Comparison of ENCODE assay signal across 8 cellular contexts in the genomic region with DNA sequence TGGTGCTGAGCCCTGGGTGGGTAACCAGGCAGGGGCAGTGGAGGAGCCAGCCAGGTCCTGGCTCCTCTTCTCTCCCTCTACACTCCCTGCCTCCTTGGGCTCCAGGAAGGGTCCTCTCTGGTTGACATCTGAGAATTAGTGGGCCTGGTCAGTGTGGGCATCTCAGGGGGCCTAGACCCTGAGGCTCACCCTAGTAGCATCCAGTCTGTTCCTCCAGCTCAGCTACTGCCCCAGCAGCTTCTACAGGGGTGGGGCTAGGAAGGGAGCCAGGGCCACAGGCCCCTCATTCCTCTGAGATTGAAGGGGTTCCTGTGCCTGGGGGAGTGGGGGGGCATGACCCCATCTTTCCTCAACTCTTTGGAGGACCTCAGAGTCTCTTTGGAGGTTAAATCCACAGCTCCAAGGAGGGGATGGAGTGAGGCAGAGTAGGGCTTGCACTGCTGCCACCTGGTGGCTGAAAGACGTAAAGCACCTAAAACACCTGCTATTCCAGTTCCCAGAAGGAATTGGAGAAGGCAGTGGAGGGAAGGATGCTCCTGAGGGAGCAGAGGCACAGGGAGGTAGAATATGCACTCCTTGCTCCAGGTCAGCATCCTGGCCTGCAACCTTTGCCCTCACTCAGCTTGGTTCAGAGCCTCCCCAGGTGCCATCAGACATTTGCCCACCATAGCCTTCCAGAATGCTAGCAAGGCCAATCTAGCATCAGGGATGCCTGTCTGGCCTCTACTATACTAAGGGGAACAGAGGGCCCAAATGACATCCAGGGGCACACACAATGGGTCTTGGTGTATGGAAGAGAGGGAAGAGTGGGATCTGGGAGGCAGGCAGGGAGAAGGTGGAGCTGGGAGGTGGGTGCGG. TPM values are rescaled to one million over a fixed set of nuclear protein-coding genes. Genes with fewer than 3 reads are reported as not detected.
A peak's percentile ranks its signal among the peaks of the same experiment; 100 is the strongest.
DNase-seq lines count a peak whose midpoint lies in the region; ATAC-seq and TF ChIP-seq lines count a peak whose summit lies in the region.

No MANE protein-coding gene starts in this region.

- peak; percentile 97 for TF ChIP-seq RAD21 in neural cell (conservative IDR thresholded peaks at IDR 0.05)

- H3K9ac ChIP-seq in PC-3 (ENCODE audit: low read length), result no peak overlapping the region
- H3K9ac ChIP-seq in neural cell (ENCODE audit: low read length), result no peak overlapping the region

- H2AFZ ChIP-seq in PC-3 (ENCODE audit: low read length) (no peak overlapping the region), neural cell (ENCODE audit: low read depth, low read length) (no peak overlapping the region)

- H3K79me2 ChIP-seq in PC-3 (ENCODE audit: low read length), result no peaks in the 10 kb centered on the region
- no peaks in the 10 kb centered on the region for H3K79me2 ChIP-seq in neural cell (replicated peaks; ENCODE audit: insufficient read depth, low read length)

- intact Hi-C loops in PC-3 (cut with micrococcal nuclease), result loop anchor here (1.0 to 2.0 kb wide), 4 partner anchors 23 to 195 kb away; no protein-coding TSS in a partner anchor

- no peaks in the 10 kb centered on the region for H3K4me1 ChIP-seq in PC-3 (ENCODE audit: insufficient read depth, low read length)
- no peaks in the 10 kb centered on the region for H3K4me1 ChIP-seq in thoracic aorta (ENCODE audit: control insufficient read depth in 1 of 2, low read depth in 2 of 2)

- BruUV-seq in PC-3 (replicated peaks; lab: Mats Ljungman, UMichigan), result no TSS peak

- H4K20me1 ChIP-seq in PC-3 (ENCODE audit: low read length) (no peaks in the 10 kb centered on the region), neural cell (ENCODE audit: insufficient read depth) (no peaks in the 10 kb centered on the region)

- H3K4me2 ChIP-seq in PC-3 (ENCODE audit: low read length) (no peak overlapping the region), neural cell (ENCODE audit: low read length) (no peak overlapping the region)

- CTCF ChIA-PET in HEK293T (lab: Yijun Ruan, JAX) (interaction anchor here (0.6 to 3.0 kb wide), 16 partner anchors 8 to 740 kb away, joined by 3 to 25 read pairs (median 4); a partner anchor contains a TSS), PC-3 (lab: Charles Lee) (interaction anchor here (0.6 to 1.4 kb wide), 5 partner anchors 17 to 185 kb away, joined by 3 to 9 read pairs (median 4); a partner anchor contains a TSS)

- H3K9me3 ChIP-seq in PC-3 (ENCODE audit: low read length) (no peaks in the 10 kb centered on the region), neural cell (ENCODE audit: low read length) (no peaks in the 10 kb centered on the region), thoracic aorta (no peaks in the 10 kb centered on the region)

- TF ChIP-seq CTCF in PC-3 (conservative IDR thresholded peaks at IDR 0.05; ENCODE audit: low read depth, low read length), result peak; percentile 95
- peak; percentile 95 for TF ChIP-seq CTCF in neural cell (IDR thresholded peaks at IDR 0.05; ENCODE audit: poor library complexity, severe bottlenecking)
- TF ChIP-seq CTCF in thoracic aorta (IDR thresholded peaks at IDR 0.05), result peak; percentile 91

- ATAC-seq in PC-3, result peak; percentile 92
- no peak for ATAC-seq in thoracic aorta (ENCODE audit: insufficient number of reproducible peaks, low FRiP score, low read depth)

- H3K9me2 ChIP-seq in PC-3 (replicated peaks; ENCODE audit: low read length), result no peaks in the 10 kb centered on the region
- H3K9me2 ChIP-seq in neural cell (ENCODE audit: insufficient read depth, low read length), result no peaks in the 10 kb centered on the region

- no peak overlapping the region for H3K27ac ChIP-seq in PC-3 (ENCODE audit: low read length)
- H3K27ac ChIP-seq in neural cell (ENCODE audit: low read length), result no peak overlapping the region
- H3K27ac ChIP-seq in thoracic aorta, result no peak overlapping the region

- TF ChIP-seq EP300 in neural cell (conservative IDR thresholded peaks at IDR 0.05; ENCODE audit: poor library complexity, severe bottlenecking), result peak; percentile 19

- H3K27me3 ChIP-seq in PC-3 (ENCODE audit: low read length), result peaks cover 14% of the 10 kb centered on the region
- no peaks in the 10 kb centered on the region for H3K27me3 ChIP-seq in neural cell (ENCODE audit: insufficient read depth, low read depth, low read length)
- no peaks in the 10 kb centered on the region for H3K27me3 ChIP-seq in thoracic aorta (replicated peaks; ENCODE audit: insufficient read depth)

- peak in 12 of 14 donors; percentile 4 to 44 (median 24) for DNase-seq in C1 segment of cervical spinal cord (lab: John Stamatoyannopoulos, UW)
- DNase-seq in HEK293T (ENCODE audit: extremely low spot score), result peak; percentile 88
- DNase-seq in PC-3, result peak; percentile 88
- DNase-seq in activated T-cell treated with anti-CD3 and anti-CD28 coated beads, Interleukin-2, amount 50 U/mL, for 48 hours, result peak; percentile 75 to 79
- peak; percentile 63 for DNase-seq in fibroblast of peridontal ligament (ENCODE audit: extremely low read depth)
- DNase-seq in thoracic aorta (ENCODE audit: low spot score), result no peak
- DNase-seq in NCI-H226, result no peak

- H3K36me3 ChIP-seq in PC-3 (ENCODE audit: low read depth, low read length), result no peaks in the 10 kb centered on the region
- H3K36me3 ChIP-seq in neural cell (ENCODE audit: insufficient read depth, low read length), result no peaks in the 10 kb centered on the region
- H3K36me3 ChIP-seq in thoracic aorta, result no peaks in the 10 kb centered on the region

- no peak overlapping the region for H3K4me3 ChIP-seq in PC-3 (ENCODE audit: low read length)
- H3K4me3 ChIP-seq in neural cell (ENCODE audit: low read length), result no peak overlapping the region
- no peak overlapping the region for H3K4me3 ChIP-seq in thoracic aorta

- POLR2A ChIA-PET in HEK293T (lab: Yijun Ruan, JAX) (interaction anchor here (1.0 to 1.6 kb wide), 2 partner anchors 27 to 110 kb away, joined by 3 to 8 read pairs; a partner anchor contains a TSS), PC-3 (lab: Charles Lee; ENCODE audit: unreplicated experiment) (no interaction called here)

- no peaks in the 10 kb centered on the region for H3F3A ChIP-seq in PC-3 (ENCODE audit: low read length, unreplicated experiment)
- H3F3A ChIP-seq in neural cell (ENCODE audit: insufficient read depth, low read length, poor library complexity, severe bottlenecking), result no peaks in the 10 kb centered on the region

TF ChIP-seq in HEK293T, 16 proteins besides CTCF, POLR2A, EP300 and RAD21:
- TF ChIP-seq LEF1 (IDR thresholded peaks at IDR 0.05; ENCODE audit: borderline replicate concordance) (no peak), ARNT (IDR thresholded peaks at IDR 0.05) (no peak), CTBP1 (IDR thresholded peaks at IDR 0.05; ENCODE audit: borderline replicate concordance) (no peak), ZNF384 (IDR thresholded peaks at IDR 0.05) (no peak), SP1 (IDR thresholded peaks at IDR 0.05) (no peak), FOXK2 (IDR thresholded peaks at IDR 0.05) (no peak), TARDBP (IDR thresholded peaks at IDR 0.05) (no peak)
TF ChIP-seq in HEK293T: peak in this region for 0.

TF ChIP-seq in neural cell, 6 proteins besides CTCF, POLR2A, EP300 and RAD21:
- no peak for TF ChIP-seq POLR2AphosphoS5 (IDR thresholded peaks at IDR 0.05)
- TF ChIP-seq, protein P1, sequence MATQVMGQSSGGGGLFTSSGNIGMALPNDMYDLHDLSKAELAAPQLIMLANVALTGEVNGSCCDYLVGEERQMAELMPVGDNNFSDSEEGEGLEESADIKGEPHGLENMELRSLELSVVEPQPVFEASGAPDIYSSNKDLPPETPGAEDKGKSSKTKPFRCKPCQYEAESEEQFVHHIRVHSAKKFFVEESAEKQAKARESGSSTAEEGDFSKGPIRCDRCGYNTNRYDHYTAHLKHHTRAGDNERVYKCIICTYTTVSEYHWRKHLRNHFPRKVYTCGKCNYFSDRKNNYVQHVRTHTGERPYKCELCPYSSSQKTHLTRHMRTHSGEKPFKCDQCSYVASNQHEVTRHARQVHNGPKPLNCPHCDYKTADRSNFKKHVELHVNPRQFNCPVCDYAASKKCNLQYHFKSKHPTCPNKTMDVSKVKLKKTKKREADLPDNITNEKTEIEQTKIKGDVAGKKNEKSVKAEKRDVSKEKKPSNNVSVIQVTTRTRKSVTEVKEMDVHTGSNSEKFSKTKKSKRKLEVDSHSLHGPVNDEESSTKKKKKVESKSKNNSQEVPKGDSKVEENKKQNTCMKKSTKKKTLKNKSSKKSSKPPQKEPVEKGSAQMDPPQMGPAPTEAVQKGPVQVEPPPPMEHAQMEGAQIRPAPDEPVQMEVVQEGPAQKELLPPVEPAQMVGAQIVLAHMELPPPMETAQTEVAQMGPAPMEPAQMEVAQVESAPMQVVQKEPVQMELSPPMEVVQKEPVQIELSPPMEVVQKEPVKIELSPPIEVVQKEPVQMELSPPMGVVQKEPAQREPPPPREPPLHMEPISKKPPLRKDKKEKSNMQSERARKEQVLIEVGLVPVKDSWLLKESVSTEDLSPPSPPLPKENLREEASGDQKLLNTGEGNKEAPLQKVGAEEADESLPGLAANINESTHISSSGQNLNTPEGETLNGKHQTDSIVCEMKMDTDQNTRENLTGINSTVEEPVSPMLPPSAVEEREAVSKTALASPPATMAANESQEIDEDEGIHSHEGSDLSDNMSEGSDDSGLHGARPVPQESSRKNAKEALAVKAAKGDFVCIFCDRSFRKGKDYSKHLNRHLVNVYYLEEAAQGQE (IDR thresholded peaks at IDR 0.05; ENCODE audit: borderline replicate concordance), result no peak
- TF ChIP-seq SMC3 (conservative IDR thresholded peaks at IDR 0.05; ENCODE audit: poor library complexity), result peak; percentile 99
- TF ChIP-seq MXI1 (conservative IDR thresholded peaks at IDR 0.05; ENCODE audit: poor library complexity, severe bottlenecking), result peak; percentile 25
- TF ChIP-seq TAF1 (IDR thresholded peaks at IDR 0.05; ENCODE audit: low read depth), result no peak

RNA-seq across cellular contexts. Expression of a gene that starts 25.1 kb away (rescaled TPM):
- total RNA-seq in PC-3 (2014; rRNA removed) (31.2 and 33.9 TPM in 2 replicates), thoracic aorta (10 to 100 TPM in 1 of 2 donors, 1 to 10 TPM in 1; 7.8 to 19.0 TPM)
- polyA plus RNA-seq in neural cell, result 24.5 and 39.9 TPM in 2 replicates
- 13.4 and 14.4 TPM in 2 replicates for polyA minus RNA-seq in neural cell

RNA-seq across cellular contexts. Expression of a gene that starts 26.9 kb away (rescaled TPM):
- total RNA-seq in PC-3 (2014; rRNA removed) (20.3 and 22.2 TPM in 2 replicates), thoracic aorta (10 to 100 TPM in 1 of 2 donors, 1 to 10 TPM in 1; 5.4 to 12.7 TPM)
- 24.4 and 36.8 TPM in 2 replicates for polyA plus RNA-seq in neural cell
- polyA minus RNA-seq in neural cell, result 12.5 and 13.6 TPM in 2 replicates

RNA-seq across cellular contexts. Expression of a gene that starts 39.0 kb away (rescaled TPM):
- 0.17 and 0.44 TPM in 2 replicates for total RNA-seq in PC-3 (2014; rRNA removed)
- 7.8 and 11.4 TPM in 2 replicates for polyA plus RNA-seq in neural cell
- 17.5 and 21.0 TPM in 2 replicates for polyA minus RNA-seq in neural cell
- total RNA-seq in thoracic aorta, result 1 to 10 TPM; 2.3 to 4.2 TPM

Comparison
In these comparisons a context has a peak if more than half of its experiments do, and no peak if none do; other contexts are left out.
1. DNase-seq: peak in C1 segment of cervical spinal cord (12 of 14), HEK293T (single experiment), PC-3 (single experiment), activated T-cell treated with anti-CD3 and anti-CD28 coated beads, Interleukin-2, amount 50 U/mL, for 48 hours (2 of 2) and fibroblast of peridontal ligament (single experiment); none in thoracic aorta (single experiment) and NCI-H226 (single experiment).
2. Peak in every context shown above with its lines, with median percentiles within 50 percentile points of each other: CTCF ChIP-seq.